18 cellular contexts compared by ENCODE assay signal in genomic region chr10:73433538-73433867, GRCh38. TPM values are rescaled to one million over a fixed set of nuclear protein-coding genes. Genes with fewer than 3 reads are reported as not detected.
DNase-seq lines count a peak whose midpoint lies in the region; ATAC-seq and TF ChIP-seq lines count a peak whose summit lies in the region.
"Had no signal": no experiment of that assay in that cellular context is flagged by ENCODE, and none has a peak within 500 bp of the region (broad histone marks: within the 10 kb centered on the region; RNA-seq: fewer than 3 reads in every experiment).

Gene MSS51 (minus strand): TSS chr10:73433561. CDS start chr10:73428284, 5,277 bp downstream.

- peak within 1 kb of the TSS in 1 of 2 donors; percentile 25 for H3K27ac ChIP-seq in right atrium auricular region
- H3K27ac ChIP-seq in right cardiac atrium (ENCODE audit: low read length): no peak within 1 kb of the TSS
- H3K27ac ChIP-seq in thymus (ENCODE audit: low read depth): peak within 1 kb of the TSS; percentile 43
- H3K27ac ChIP-seq: dorsolateral prefrontal cortex, Peyer's patch had no signal

- H3K9me3 Mint-ChIP-seq in T-cell: no peaks in the 10 kb centered on the region
- H3K9me3 Mint-ChIP-seq: activated T-helper 1 cell treated with anti-CD3 and anti-CD28 coated beads, Interleukin-12 subunit alpha, Interleukin-12 subunit beta, Interleukin-2, Interleukin-4 antibody, amounts not matched to agents 30 ng/mL and 10 ng/mL and 1 ng/mL, durations not matched to agents 14 hours and 24 hours and 36 hours had no signal

- CTCF ChIA-PET in T-cell (lab: Charles Lee): no interaction called here

- H3K27me3 ChIP-seq in right atrium auricular region (no peaks in the 10 kb centered on the region), right cardiac atrium (ENCODE audit: control insufficient read depth, insufficient read depth) (no peaks in the 10 kb centered on the region), thymus (ENCODE audit: control insufficient read depth, insufficient read depth) (no peaks in the 10 kb centered on the region)
- H3K27me3 ChIP-seq: dorsolateral prefrontal cortex, Peyer's patch had no signal

- ATAC-seq in Right ventricle myocardium superior (ENCODE audit: poor library complexity) (peak; percentile 93), T-cell (replicated peaks in 1 of 4) (peak in 3 of 4 experiments; percentile 23 to 65 (median 60)), right cardiac atrium (peak; percentile 77 to 88), omental fat pad (ENCODE audit: low FRiP score) (no peak), GM21367 (IDR thresholded peaks at IDR 0.05; ENCODE audit: unreplicated experiment) (no peak)

- H3K9me3 ChIP-seq in right atrium auricular region (no peaks in the 10 kb centered on the region), right cardiac atrium (ENCODE audit: control insufficient read depth, low read length) (no peaks in the 10 kb centered on the region), thymus (ENCODE audit: control insufficient read depth) (no peaks in the 10 kb centered on the region)
- H3K9me3 ChIP-seq: Peyer's patch had no signal

- H3K27me3 Mint-ChIP-seq in T-cell: no peaks in the 10 kb centered on the region

- H3K4me1 Mint-ChIP-seq in T-cell: peaks cover 12 to 27% (median 15%) of the 10 kb centered on the region in 3 donors

- DNase-seq in Right ventricle myocardium superior: no peak
- DNase-seq in right atrium auricular region (ENCODE audit: low spot score): no peak
- DNase-seq in T-cell: no peak
- DNase-seq in right cardiac atrium: no peak
- DNase-seq in omental fat pad (ENCODE audit: low spot score): no peak
- no peak for DNase-seq in medulla oblongata (ENCODE audit: extremely low spot score)
- DNase-seq: activated CD4-positive, alpha-beta T cell treated with anti-CD3 and anti-CD28 coated beads for 4 hours; dorsolateral prefrontal cortex; midbrain; NCI-H226; Peyer's patch; stimulated activated CD4-positive, alpha-beta T cell treated with anti-CD3 and anti-CD28 coated beads, Interleukin-1b, Interleukin-23, amount 100 ng/mL, for 48 hours; stimulated activated CD8-positive, alpha-beta memory T cell treated with anti-CD3 and anti-CD28 coated beads, Interleukin-4, amount 100 ng/mL, for 48 hours; T-helper 1 cell; trophoblast cell had no signal

- H3K27ac Mint-ChIP-seq in T-cell: peak within 1 kb of the TSS; percentile 45 to 62
- H3K27ac Mint-ChIP-seq: activated T-helper 1 cell treated with anti-CD3 and anti-CD28 coated beads, Interleukin-12 subunit alpha, Interleukin-12 subunit beta, Interleukin-2, Interleukin-4 antibody, amounts not matched to agents 30 ng/mL and 10 ng/mL and 1 ng/mL, durations not matched to agents 14 hours and 24 hours and 36 hours had no signal

- peaks cover 17% of the 10 kb centered on the region for H3K36me3 ChIP-seq in right atrium auricular region
- peaks cover 9% of the 10 kb centered on the region for H3K36me3 ChIP-seq in thymus (ENCODE audit: control insufficient read depth, insufficient read depth)

- H3K4me3 Mint-ChIP-seq in T-cell: no peak within 1 kb of the TSS
- H3K4me3 Mint-ChIP-seq: activated T-helper 1 cell treated with anti-CD3 and anti-CD28 coated beads, Interleukin-12 subunit alpha, Interleukin-12 subunit beta, Interleukin-2, Interleukin-4 antibody, amounts not matched to agents 30 ng/mL and 10 ng/mL and 1 ng/mL, durations not matched to agents 14 hours and 24 hours and 36 hours had no signal

- intact Hi-C loops in Right ventricle myocardium superior (cut with DNase I) (no loop called here), right cardiac atrium (cut with DNase I) (no loop called here)

- H3K4me1 ChIP-seq in right atrium auricular region: no peaks in the 10 kb centered on the region
- H3K4me1 ChIP-seq in right cardiac atrium (ENCODE audit: control insufficient read depth, insufficient read depth, low read length): no peaks in the 10 kb centered on the region
- peaks cover 15% of the 10 kb centered on the region for H3K4me1 ChIP-seq in thymus (ENCODE audit: control insufficient read depth, insufficient read depth, low read length)
- H3K4me1 ChIP-seq: Peyer's patch had no signal

- H3K4me3 ChIP-seq in right atrium auricular region: no peak within 1 kb of the TSS
- H3K4me3 ChIP-seq in right cardiac atrium (ENCODE audit: low read length): no peak within 1 kb of the TSS
- H3K4me3 ChIP-seq in thymus (ENCODE audit: low read length): no peak within 1 kb of the TSS
- H3K4me3 ChIP-seq: dorsolateral prefrontal cortex, Peyer's patch had no signal

- peaks cover 9% of the 10 kb centered on the region for H3K36me3 Mint-ChIP-seq in T-cell

- no peak for TF ChIP-seq CTCF in right atrium auricular region (IDR thresholded peaks at IDR 0.05)
- TF ChIP-seq CTCF in omental fat pad (IDR thresholded peaks at IDR 0.05): no peak

- POLR2A ChIA-PET in T-cell (lab: Charles Lee): interaction anchor here in 1 of 2 donors (1.1 kb wide), 1 partner anchor 56 kb away, joined by 3 read pairs; no protein-coding TSS in a partner anchor

RNA-seq across cellular contexts. Expression of gene MSS51, which starts in this region (rescaled TPM):
- total RNA-seq in Right ventricle myocardium superior: 1.8 TPM
- 1 to 10 TPM in 1 of 2 donors, under 1 TPM in 1; 0.47 to 2.0 TPM for total RNA-seq in right atrium auricular region
- 1 to 10 TPM; 3.7 to 4.7 (median 4.6) TPM for total RNA-seq in T-cell
- 1 to 10 TPM; 1.1 to 2.1 (median 1.4) TPM for total RNA-seq in right cardiac atrium
- polyA plus RNA-seq in right cardiac atrium: 1.4 TPM
- 4.1 TPM for polyA plus RNA-seq in thymus
- 1 to 10 TPM; 1.0 to 4.6 (median 2.0) TPM for total RNA-seq in omental fat pad

Comparison
In these comparisons a context has a peak if more than half of its experiments do, and no peak if none do; other contexts are left out.
1. ATAC-seq: peak in Right ventricle myocardium superior (single experiment), T-cell (3 of 4) and right cardiac atrium (2 of 2); none in omental fat pad (single experiment) and GM21367 (single experiment).